Comparison of ENCODE assay signal across 8 cellular contexts in genomic region chr6:156778615-156779205, GRCh38. TPM values are rescaled to one million over a fixed set of nuclear protein-coding genes. Genes with fewer than 3 reads are reported as not detected.
DNase-seq lines count a peak whose midpoint lies in the region; ATAC-seq and TF ChIP-seq lines count a peak whose summit lies in the region.

No MANE protein-coding gene starts in this region.

- H3K27me3 ChIP-seq in endodermal cell (ENCODE audit: control insufficient read depth, insufficient read depth, low read length, poor library complexity, severe bottlenecking), result no peaks in the 10 kb centered on the region
- no peaks in the 10 kb centered on the region for H3K27me3 ChIP-seq in mucosa of stomach (ENCODE audit: control insufficient read depth, insufficient read depth, low read length)

- no peaks in the 10 kb centered on the region for H3K9me3 ChIP-seq in endodermal cell (ENCODE audit: control insufficient read depth, low read length)
- H3K9me3 ChIP-seq in mucosa of stomach (ENCODE audit: control insufficient read depth, low read length), result no peaks in the 10 kb centered on the region

- peak overlapping the region; percentile 81 for H3K4me3 Mint-ChIP-seq in activated CD8-positive, alpha-beta T cell treated with anti-CD3 and anti-CD28 coated beads, Interleukin-2, amount 10 ng/mL, durations not matched to agents 7 days and 5 days
- H3K4me3 Mint-ChIP-seq in endodermal cell, result peak overlapping the region; percentile 92

- H3K27me3 Mint-ChIP-seq in activated CD8-positive, alpha-beta T cell treated with anti-CD3 and anti-CD28 coated beads, Interleukin-2, amount 10 ng/mL, durations not matched to agents 7 days and 5 days (ENCODE audit: low read depth), result no peaks in the 10 kb centered on the region
- H3K27me3 Mint-ChIP-seq in endodermal cell (ENCODE audit: insufficient read depth), result no peaks in the 10 kb centered on the region

- DNase-seq in DMS53 (lab: John Stamatoyannopoulos, UW) (peak; percentile 67), DMS53 treated with DMSO at 0.1 percent for 48 hours (lab: John Stamatoyannopoulos, UW; ENCODE audit: unreplicated experiment) (no peak), NCI-H1092 (lab: John Stamatoyannopoulos, UW) (peak; percentile 15), endodermal cell (peak; percentile 79)
- peak; percentile 57 for DNase-seq in activated CD8-positive, alpha-beta T cell treated with anti-CD3 and anti-CD28 coated beads, Interleukin-2, amount 10 ng/mL, durations not matched to agents 7 days and 5 days
- peak; percentile 22 for DNase-seq in stimulated activated CD8-positive, alpha-beta memory T cell treated with anti-CD3 and anti-CD28 coated beads, Interleukin-7, amount 100 ng/mL, for 24 hours (ENCODE audit: low read depth)

- peak overlapping the region; percentile 90 for H3K27ac Mint-ChIP-seq in activated CD8-positive, alpha-beta T cell treated with anti-CD3 and anti-CD28 coated beads, Interleukin-2, amount 10 ng/mL, durations not matched to agents 7 days and 5 days
- no peak overlapping the region for H3K27ac Mint-ChIP-seq in endodermal cell

- CTCF ChIA-PET in activated CD8-positive, alpha-beta T cell treated with anti-CD3 and anti-CD28 coated beads, Interleukin-2, amount 10 ng/mL, durations not matched to agents 7 days and 5 days (lab: Charles Lee), result interaction anchor here (1.0 to 1.6 kb wide), 2 partner anchors 132 to 242 kb away, joined by 3 to 5 read pairs; no protein-coding TSS in a partner anchor

- H3K36me3 Mint-ChIP-seq in activated CD8-positive, alpha-beta T cell treated with anti-CD3 and anti-CD28 coated beads, Interleukin-2, amount 10 ng/mL, durations not matched to agents 7 days and 5 days (ENCODE audit: low read depth), result peaks cover 9% of the 10 kb centered on the region
- no peaks in the 10 kb centered on the region for H3K36me3 Mint-ChIP-seq in endodermal cell (ENCODE audit: low read depth)

- ATAC-seq in activated CD8-positive, alpha-beta T cell treated with anti-CD3 and anti-CD28 coated beads, Interleukin-2, amount 10 ng/mL, durations not matched to agents 7 days and 5 days, result peak; percentile 7
- no peak for ATAC-seq in HG03139 (IDR thresholded peaks at IDR 0.05; ENCODE audit: unreplicated experiment)

- no peaks in the 10 kb centered on the region for H3K9me3 Mint-ChIP-seq in activated CD8-positive, alpha-beta T cell treated with anti-CD3 and anti-CD28 coated beads, Interleukin-2, amount 10 ng/mL, durations not matched to agents 7 days and 5 days (ENCODE audit: insufficient read depth)
- H3K9me3 Mint-ChIP-seq in endodermal cell, result no peaks in the 10 kb centered on the region

- peaks cover 40% of the 10 kb centered on the region for H3K4me1 Mint-ChIP-seq in activated CD8-positive, alpha-beta T cell treated with anti-CD3 and anti-CD28 coated beads, Interleukin-2, amount 10 ng/mL, durations not matched to agents 7 days and 5 days (ENCODE audit: low read depth)
- peaks cover 51% of the 10 kb centered on the region for H3K4me1 Mint-ChIP-seq in endodermal cell

- 0% methylated on average over 5 to 58 of the region's 71 CpGs for WGBS in endodermal cell (ENCODE audit: insufficient coverage in 1 of 2, insufficient read length in 1 of 2), 2 experiments

- no peak for TF ChIP-seq CTCF in endodermal cell (conservative IDR thresholded peaks at IDR 0.05)

- H3K9ac ChIP-seq in endodermal cell (ENCODE audit: extremely low read depth, low read length, poor library complexity, severe bottlenecking), result peak overlapping the region; percentile 38
- H3K9ac ChIP-seq in mucosa of stomach (ENCODE audit: low read length), result peak overlapping the region; percentile 87

- H3K4me3 ChIP-seq in endodermal cell (ENCODE audit: low read length) (peak overlapping the region; percentile 47), mucosa of stomach (ENCODE audit: low read length) (no peak overlapping the region)

- H3K4me1 ChIP-seq in endodermal cell (ENCODE audit: control insufficient read depth, insufficient read depth, low read length) (peaks cover 2% of the 10 kb centered on the region), mucosa of stomach (ENCODE audit: control insufficient read depth, insufficient read depth, low read length) (peaks cover 10% of the 10 kb centered on the region)

- H3K27ac ChIP-seq in endodermal cell (ENCODE audit: low read depth, low read length), result peak overlapping the region; percentile 96

- H3K36me3 ChIP-seq in endodermal cell (ENCODE audit: control insufficient read depth, insufficient read depth, low read length) (no peaks in the 10 kb centered on the region), mucosa of stomach (ENCODE audit: control insufficient read depth, insufficient read depth, low read length) (no peaks in the 10 kb centered on the region)

- POLR2A ChIA-PET in activated CD8-positive, alpha-beta T cell treated with anti-CD3 and anti-CD28 coated beads, Interleukin-2, amount 10 ng/mL, durations not matched to agents 7 days and 5 days (lab: Charles Lee), result interaction anchor here (0.5 to 3.6 kb wide), 10 partner anchors 8 to 242 kb away, joined by 3 to 31 read pairs (median 3); no protein-coding TSS in a partner anchor

RNA-seq across cellular contexts. Expression of gene ARID1B, which starts 1.5 kb away (rescaled TPM):
- 10 to 100 TPM; 60.9 to 62.4 TPM for total RNA-seq in activated CD8-positive, alpha-beta T cell treated with anti-CD3 and anti-CD28 coated beads, Interleukin-2, amount 10 ng/mL, durations not matched to agents 7 days and 5 days
- 100 to 1,000 TPM in 1 of 2 donors, 10 to 100 TPM in 1; 74.0 to 110 TPM for total RNA-seq in endodermal cell
- 44.9 TPM for polyA plus RNA-seq in endodermal cell (2013, experiment 1 of 2)
- polyA plus RNA-seq in endodermal cell (2013, experiment 2 of 2), result 47.0 TPM
